12 cellular contexts compared by ENCODE assay signal in genomic region chr7:37901890-37902524, GRCh38. TPM values are rescaled to one million over a fixed set of nuclear protein-coding genes. Genes with fewer than 3 reads are reported as not detected.
DNase-seq lines count a peak whose midpoint lies in the region; ATAC-seq and FAIRE-seq lines count a peak whose summit lies in the region.
"Had no signal": no experiment of that assay in that cellular context is flagged by ENCODE, and none has a peak within 500 bp of the region (broad histone marks: within the 10 kb centered on the region; RNA-seq: fewer than 3 reads in every experiment).

No MANE protein-coding gene starts in this region.

- no peak overlapping the region for H3K4me3 Mint-ChIP-seq in activated CD4-positive, alpha-beta T cell treated with anti-CD3 and anti-CD28 coated beads, Interleukin-2, amount 10 ng/mL, durations not matched to agents 7 days and 5 days
- H3K4me3 Mint-ChIP-seq: IgD-negative memory B cell; T-helper 1 cell treated with Interleukin-12 subunit alpha and Interleukin-12 subunit beta and Interleukin-4 antibody, amounts not matched to agents 30 μg/mL and 1 μg/mL, for 36 hours had no signal

- CTCF ChIA-PET in activated CD4-positive, alpha-beta T cell treated with anti-CD3 and anti-CD28 coated beads, Interleukin-2, amount 10 ng/mL, durations not matched to agents 7 days and 5 days (lab: Charles Lee) = interaction anchor here (0.9 kb wide), 1 partner anchor 9 kb away, joined by 3 read pairs; no protein-coding TSS in a partner anchor

- no peaks in the 10 kb centered on the region for H3K9me3 Mint-ChIP-seq in activated CD4-positive, alpha-beta T cell treated with anti-CD3 and anti-CD28 coated beads, Interleukin-2, amount 10 ng/mL, durations not matched to agents 7 days and 5 days
- H3K9me3 Mint-ChIP-seq: T-helper 1 cell treated with Interleukin-12 subunit alpha and Interleukin-12 subunit beta and Interleukin-4 antibody, amounts not matched to agents 30 μg/mL and 1 μg/mL, for 36 hours had no signal

- H3K36me3 ChIP-seq in small intestine (ENCODE audit: control insufficient read depth in 2 of 2, insufficient read depth in 2 of 2, low read length in 2 of 2) = no peaks in the 10 kb centered on the region
- H3K36me3 ChIP-seq: adrenal gland had no signal

- H3K4me1 ChIP-seq in small intestine (ENCODE audit: control insufficient read depth in 2 of 2, insufficient read depth in 1 of 2, low read depth in 1 of 2, low read length in 1 of 2) = no peaks in the 10 kb centered on the region

- no peaks in the 10 kb centered on the region for H3K9me3 ChIP-seq in small intestine (ENCODE audit: control insufficient read depth, low read depth)
- H3K9me3 ChIP-seq: adrenal gland had no signal

- no peak overlapping the region for H3K27ac ChIP-seq in small intestine (ENCODE audit: low read depth in 1 of 2, low read length in 1 of 2)

- POLR2A ChIA-PET in activated CD4-positive, alpha-beta T cell treated with anti-CD3 and anti-CD28 coated beads, Interleukin-2, amount 10 ng/mL, durations not matched to agents 7 days and 5 days (lab: Charles Lee) = no interaction called here

- H3K4me1 Mint-ChIP-seq in activated CD4-positive, alpha-beta T cell treated with anti-CD3 and anti-CD28 coated beads, Interleukin-2, amount 10 ng/mL, durations not matched to agents 7 days and 5 days = no peaks in the 10 kb centered on the region

- intact Hi-C loops in sciatic nerve (cut with DNase I) = no loop called here

- H3K4me3 ChIP-seq in small intestine (ENCODE audit: low read depth in 1 of 2, low read length in 2 of 2) = no peak overlapping the region
- H3K4me3 ChIP-seq: adrenal gland had no signal

- ATAC-seq in sciatic nerve = peak; percentile 74

- no peak for FAIRE-seq in small intestine (lab: Jason Lieb, UNC)

- H3K27me3 ChIP-seq in small intestine (ENCODE audit: control insufficient read depth in 2 of 2, insufficient read depth in 2 of 2, low read length in 2 of 2) = no peaks in the 10 kb centered on the region
- H3K27me3 ChIP-seq: adrenal gland had no signal

- 81 to 93% (median 87%) methylated on average over 2 of the region's 2 CpGs for WGBS in small intestine, 3 donors

- H3K36me3 Mint-ChIP-seq in activated CD4-positive, alpha-beta T cell treated with anti-CD3 and anti-CD28 coated beads, Interleukin-2, amount 10 ng/mL, durations not matched to agents 7 days and 5 days (ENCODE audit: low read depth) = no peaks in the 10 kb centered on the region
- H3K36me3 Mint-ChIP-seq: IgD-negative memory B cell had no signal

- H3K27ac Mint-ChIP-seq in activated CD4-positive, alpha-beta T cell treated with anti-CD3 and anti-CD28 coated beads, Interleukin-2, amount 10 ng/mL, durations not matched to agents 7 days and 5 days = no peak overlapping the region
- H3K27ac Mint-ChIP-seq: IgD-negative memory B cell; T-helper 1 cell treated with Interleukin-12 subunit alpha and Interleukin-12 subunit beta and Interleukin-4 antibody, amounts not matched to agents 30 μg/mL and 1 μg/mL, for 36 hours had no signal

- peaks cover 19% of the 10 kb centered on the region for H3K27me3 Mint-ChIP-seq in activated CD4-positive, alpha-beta T cell treated with anti-CD3 and anti-CD28 coated beads, Interleukin-2, amount 10 ng/mL, durations not matched to agents 7 days and 5 days

- DNase-seq in HS-5 (ENCODE audit: low read depth) = peak; percentile 74
- peak; percentile 42 for DNase-seq in SW480 (ENCODE audit: low spot score)
- peak; percentile 54 for DNase-seq in glomerular visceral epithelial cell (ENCODE audit: extremely low spot score)
- DNase-seq in sciatic nerve (ENCODE audit: low spot score) = no peak
- DNase-seq in small intestine = no peak
- DNase-seq in NCI-H1930 (lab: John Stamatoyannopoulos, UW) = no peak
- DNase-seq in activated CD4-positive, alpha-beta T cell treated with anti-CD3 and anti-CD28 coated beads, Interleukin-2, amount 10 ng/mL, durations not matched to agents 7 days and 5 days = no peak
- DNase-seq: DMS79 had no signal

RNA-seq across cellular contexts. Expression of gene SFRP4, which starts 14.6 kb away (rescaled TPM):
- 261 TPM for total RNA-seq in sciatic nerve
- polyA plus RNA-seq in small intestine = under 1 TPM in 1 of 3 donors, not detected in 2; 0.36 TPM
- total RNA-seq in activated CD4-positive, alpha-beta T cell treated with anti-CD3 and anti-CD28 coated beads, Interleukin-2, amount 10 ng/mL, durations not matched to agents 7 days and 5 days = not detected
- polyA plus RNA-seq: IgD-negative memory B cell had no signal

RNA-seq across cellular contexts. Expression of gene EPDR1, which starts 18.4 kb away (rescaled TPM):
- 46.9 TPM for total RNA-seq in sciatic nerve
- polyA plus RNA-seq in small intestine = 10 to 100 TPM in 2 of 3 donors, 1 to 10 TPM in 1; 8.5 to 20.3 (median 13.6) TPM
- total RNA-seq in activated CD4-positive, alpha-beta T cell treated with anti-CD3 and anti-CD28 coated beads, Interleukin-2, amount 10 ng/mL, durations not matched to agents 7 days and 5 days = under 1 TPM; 0.54 to 0.87 TPM

RNA-seq across cellular contexts. Expression of gene NME8, which starts 53.6 kb away (rescaled TPM):
- total RNA-seq in sciatic nerve = 1.2 TPM
- under 1 TPM in 1 of 3 donors, not detected in 2; 0.03 TPM for polyA plus RNA-seq in small intestine
- total RNA-seq in activated CD4-positive, alpha-beta T cell treated with anti-CD3 and anti-CD28 coated beads, Interleukin-2, amount 10 ng/mL, durations not matched to agents 7 days and 5 days = not detected
- total RNA-seq: adrenal gland, osteocyte had no signal
- polyA plus RNA-seq: IgD-negative memory B cell had no signal

Comparison
In these comparisons a context has a peak if more than half of its experiments do, and no peak if none do; other contexts are left out.
1. DNase-seq: peak in HS-5 (single experiment), SW480 (single experiment) and glomerular visceral epithelial cell (single experiment); none in sciatic nerve (single experiment), small intestine (single experiment), NCI-H1930 (0 of 2) and activated CD4-positive, alpha-beta T cell treated with anti-CD3 and anti-CD28 coated beads, Interleukin-2, amount 10 ng/mL, durations not matched to agents 7 days and 5 days (single experiment).
2. RNA of gene SFRP4, which starts 14.6 kb away (total RNA-seq): 261 TPM in sciatic nerve (single experiment); not detected in activated CD4-positive, alpha-beta T cell treated with anti-CD3 and anti-CD28 coated beads, Interleukin-2, amount 10 ng/mL, durations not matched to agents 7 days and 5 days; every median in the first group is over 100 times any median in the second.
3. RNA of gene EPDR1, which starts 18.4 kb away (total RNA-seq): 46.9 TPM in sciatic nerve (single experiment); 0.54 to 0.87 TPM in activated CD4-positive, alpha-beta T cell treated with anti-CD3 and anti-CD28 coated beads, Interleukin-2, amount 10 ng/mL, durations not matched to agents 7 days and 5 days; every median in the first group is over 10 times any median in the second.